Comparison of ENCODE assay signal across 10 cellular contexts in genomic region chr6:16228709-16229665, GRCh38. TPM values are rescaled to one million over a fixed set of nuclear protein-coding genes. Genes with fewer than 3 reads are reported as not detected.
DNase-seq lines count a peak whose midpoint lies in the region; ATAC-seq and TF ChIP-seq lines count a peak whose summit lies in the region.
"Had no signal": no experiment of that assay in that cellular context is flagged by ENCODE, and none has a peak within 500 bp of the region (broad histone marks: within the 10 kb centered on the region; RNA-seq: fewer than 3 reads in every experiment).

No MANE protein-coding gene starts in this region.

- no peak for TF ChIP-seq POLR2A in body of pancreas (IDR thresholded peaks at IDR 0.05)

- no peak overlapping the region for H3K4me3 ChIP-seq in H7 (ENCODE audit: insufficient read depth, low read depth, low read length)
- H3K4me3 ChIP-seq in body of pancreas: no peak overlapping the region
- H3K4me3 ChIP-seq in skeletal muscle satellite cell (ENCODE audit: low read length): peak overlapping the region; percentile 27

- no peaks in the 10 kb centered on the region for H3K36me3 ChIP-seq in H7 (replicated peaks; ENCODE audit: control insufficient read depth, insufficient read depth, low read length)
- no peaks in the 10 kb centered on the region for H3K36me3 ChIP-seq in body of pancreas (replicated peaks in 1 of 2; ENCODE audit: insufficient read depth in 1 of 2, low read depth in 2 of 2)
- H3K36me3 ChIP-seq in skeletal muscle satellite cell (ENCODE audit: insufficient read depth, low read length): no peaks in the 10 kb centered on the region
- H3K36me3 ChIP-seq: upper lobe of left lung had no signal

- WGBS in body of pancreas, 2 donors: 38 to 40% methylated on average over 19 to 20 of the region's 20 CpGs

- intact Hi-C loops in body of pancreas (cut with DNase I): no loop called here

- no peaks in the 10 kb centered on the region for H3K9me3 ChIP-seq in body of pancreas
- H3K9me3 ChIP-seq in skeletal muscle satellite cell (replicated peaks; ENCODE audit: low read length): no peaks in the 10 kb centered on the region
- H3K9me3 ChIP-seq: upper lobe of left lung had no signal

- H3K9ac ChIP-seq in skeletal muscle satellite cell (ENCODE audit: low read depth, low read length): no peak overlapping the region

- no peak overlapping the region for H3K27ac ChIP-seq in body of pancreas
- H3K27ac ChIP-seq: upper lobe of left lung had no signal

- peak overlapping the region; percentile 43 for H3K4me2 ChIP-seq in skeletal muscle satellite cell (ENCODE audit: low read length)

- TF ChIP-seq CTCF in body of pancreas (IDR thresholded peaks at IDR 0.05): peak in 5 of 7 experiments; percentile 12 to 54 (median 40)

- peaks cover 3% of the 10 kb centered on the region; the same call in 1 of the 2 replicates for H3K27me3 ChIP-seq in H7 (ENCODE audit: control insufficient read depth, insufficient read depth, low read length)
- H3K27me3 ChIP-seq in body of pancreas: no peaks in the 10 kb centered on the region
- H3K27me3 ChIP-seq in skeletal muscle satellite cell (ENCODE audit: control insufficient read depth, insufficient read depth, low read length): peaks cover 41% of the 10 kb centered on the region
- H3K27me3 ChIP-seq: upper lobe of left lung had no signal

- peaks cover 13% of the 10 kb centered on the region for H3K4me1 ChIP-seq in body of pancreas
- H3K4me1 ChIP-seq in skeletal muscle satellite cell (ENCODE audit: control insufficient read depth, insufficient read depth, low read length): no peaks in the 10 kb centered on the region

- DNase-seq in H7 (peak; percentile 43), body of pancreas (peak in 2 of 4 donors; percentile 35 to 38), left kidney (ENCODE audit: low read depth, low spot score) (peak; percentile 79), NCI-H1105 treated with DMSO at 0.1 percent for 48 hours (lab: John Stamatoyannopoulos, UW) (no peak), NCI-H1436 (lab: John Stamatoyannopoulos, UW) (no peak), NCI-H2029 treated with DMSO at 0.1 percent for 48 hours (lab: John Stamatoyannopoulos, UW) (no peak)
- DNase-seq: amniotic stem cell had no signal

- ATAC-seq in body of pancreas (peak; percentile 55), HG02759 (IDR thresholded peaks at IDR 0.05; ENCODE audit: unreplicated experiment) (no peak)

RNA-seq across cellular contexts. Expression of gene GMPR, which starts 9.4 kb away (rescaled TPM):
- total RNA-seq in H7 (2014; rRNA removed; shearing (Covaris generic)): 1.4 and 5.1 TPM in 2 replicates
- total RNA-seq in body of pancreas: 10 to 100 TPM in 1 of 2 donors, 1 to 10 TPM in 1; 7.9 to 14.0 TPM
- 0.25 and 2.2 TPM in 2 replicates for total RNA-seq in skeletal muscle satellite cell (2012; rRNA removed)

Comparison
In these comparisons a context has a peak if more than half of its experiments do, and no peak if none do; other contexts are left out.
1. DNase-seq: peak in H7 (single experiment) and left kidney (single experiment); none in NCI-H1105 treated with DMSO at 0.1 percent for 48 hours (single experiment), NCI-H1436 (single experiment) and NCI-H2029 treated with DMSO at 0.1 percent for 48 hours (single experiment).